1 cellular context compared by ENCODE assay signal in the genomic region with DNA sequence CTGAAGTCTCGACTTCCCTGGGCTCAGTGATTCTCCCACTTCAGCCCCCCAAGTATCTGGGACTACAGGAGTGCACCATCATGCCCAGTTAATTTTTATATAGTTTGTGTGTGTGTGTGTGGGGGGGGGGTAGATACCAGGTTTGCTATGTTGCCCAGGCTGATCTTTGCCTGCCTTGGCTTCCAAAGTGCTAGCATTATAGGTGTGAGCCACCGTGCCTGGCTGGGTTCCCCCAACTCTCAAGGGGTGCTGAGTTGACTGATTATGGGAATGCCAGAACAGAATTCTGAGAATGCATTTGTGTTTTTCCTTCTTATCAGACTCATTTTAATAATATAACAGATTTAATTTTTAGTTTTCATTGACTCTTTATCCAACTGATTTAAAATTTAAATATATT.
TF ChIP-seq lines count a peak whose summit lies in the region.

No MANE protein-coding gene starts in this region.

TF ChIP-seq in GM23338, 12 proteins besides CTCF, POLR2A, EP300 and RAD21 (continued from another document):
- TF ChIP-seq ZNF462 (CRISPR knock-in tag; IDR thresholded peaks at IDR 0.05): no peak
- no peak for TF ChIP-seq REST (IDR thresholded peaks at IDR 0.05; ENCODE audit: unreplicated experiment)
- no peak for TF ChIP-seq STAT1 (IDR thresholded peaks at IDR 0.05; ENCODE audit: unreplicated experiment)
- TF ChIP-seq ZNF114 (CRISPR knock-in tag; IDR thresholded peaks at IDR 0.05): no peak
